ENCODE assay signal across 18 cellular contexts in genomic region chrX:72477787-72478186, GRCh38.
DNase-seq lines count a peak whose midpoint lies in the region; ATAC-seq and TF ChIP-seq lines count a peak whose summit lies in the region.
"Had no signal": no experiment of that assay in that cellular context is flagged by ENCODE, and none has a peak within 500 bp of the region (broad histone marks: within the 10 kb centered on the region; RNA-seq: fewer than 3 reads in every experiment).

No MANE protein-coding gene starts in this region.

- H2AFZ ChIP-seq in hepatocyte = no peak overlapping the region
- H2AFZ ChIP-seq: GM23338, PC-9 had no signal

- DNase-seq in AG10803 (ENCODE audit: low read depth) = peak; percentile 4
- peak; percentile 9 for DNase-seq in NCI-H1048 (lab: John Stamatoyannopoulos, UW)
- DNase-seq in adipocyte (ENCODE audit: low read depth) = peak; percentile 25
- peak; percentile 18 for DNase-seq in hepatocyte (ENCODE audit: low spot score)
- no peak for DNase-seq in NCI-H446 treated with DMSO at 0.1 percent for 48 hours (lab: John Stamatoyannopoulos, UW)
- DNase-seq in activated effector memory CD4-positive, alpha-beta T cell treated with anti-CD3 and anti-CD28 coated beads, Interleukin-2, amount 50 U/mL, for 16 hours = no peak
- no peak for DNase-seq in stimulated activated CD4-positive, alpha-beta T cell treated with anti-CD3 and anti-CD28 coated beads, Interleukin-2, amount 100 ng/mL, for 24 hours
- DNase-seq: CD4-positive, alpha-beta T cell; DMS79 treated with DMSO at 0.1 percent for 48 hours; NCI-H146; NCI-H2081; NCI-H345; NCI-H82; PC-9; T-helper 2 cell had no signal

- no peak overlapping the region for H3K4me2 ChIP-seq in hepatocyte
- H3K4me2 ChIP-seq: GM23338, PC-9 had no signal

- H3K4me3 ChIP-seq in AG10803 (ENCODE audit: low read length) = no peak overlapping the region
- no peak overlapping the region for H3K4me3 ChIP-seq in adipocyte (ENCODE audit: low read length)
- no peak overlapping the region for H3K4me3 ChIP-seq in hepatocyte
- H3K4me3 ChIP-seq: GM23338, K562, PC-9 had no signal

- 60% methylated on average over 4 of the region's 4 CpGs for WGBS in hepatocyte (ENCODE audit: low lambda C conversion rate, missing lambda C conversion rate)

- no peak overlapping the region for H3K27ac ChIP-seq in hepatocyte
- H3K27ac ChIP-seq: PC-9 had no signal

- H3K4me1 ChIP-seq in adipocyte (ENCODE audit: control insufficient read depth, insufficient read depth, low read length) (peaks cover 27% of the 10 kb centered on the region), hepatocyte (ENCODE audit: insufficient read depth) (peaks cover 5% of the 10 kb centered on the region)

- H3K27me3 ChIP-seq in adipocyte (replicated peaks; ENCODE audit: control insufficient read depth, insufficient read depth, low read length) (peaks cover 22% of the 10 kb centered on the region), hepatocyte (no peaks in the 10 kb centered on the region)

- H3K9me2 ChIP-seq in hepatocyte (replicated peaks; ENCODE audit: insufficient read depth) = no peaks in the 10 kb centered on the region

- peak overlapping the region; percentile 16 for H3K9ac ChIP-seq in adipocyte (ENCODE audit: low read length)

- no peaks in the 10 kb centered on the region for H4K20me1 ChIP-seq in hepatocyte (ENCODE audit: insufficient read depth, poor library complexity, severe bottlenecking)

- TF ChIP-seq CTCF in AG10803 (conservative IDR thresholded peaks at IDR 0.05; ENCODE audit: low read length) (no peak), hepatocyte (IDR thresholded peaks at IDR 0.05; ENCODE audit: poor library complexity) (no peak)

- H3K9me3 ChIP-seq in adipocyte (ENCODE audit: control insufficient read depth, low read length) (peaks cover 5% of the 10 kb centered on the region), hepatocyte (ENCODE audit: low read depth) (no peaks in the 10 kb centered on the region)

- H3K36me3 ChIP-seq in adipocyte (ENCODE audit: control insufficient read depth, insufficient read depth, low read length, severe bottlenecking) (peaks cover 7% of the 10 kb centered on the region), hepatocyte (replicated peaks; ENCODE audit: insufficient read depth, low read depth) (no peaks in the 10 kb centered on the region)

- no peak for ATAC-seq in GM19463 (IDR thresholded peaks at IDR 0.05; ENCODE audit: unreplicated experiment)
- ATAC-seq: GM23338, K562 had no signal

- no peaks in the 10 kb centered on the region for H3K79me2 ChIP-seq in hepatocyte

Comparison
In these comparisons a context has a peak if more than half of its experiments do, and no peak if none do; other contexts are left out.
1. DNase-seq: peak in AG10803 (single experiment), NCI-H1048 (single experiment), adipocyte (single experiment) and hepatocyte (single experiment); none in NCI-H446 treated with DMSO at 0.1 percent for 48 hours (single experiment), activated effector memory CD4-positive, alpha-beta T cell treated with anti-CD3 and anti-CD28 coated beads, Interleukin-2, amount 50 U/mL, for 16 hours (single experiment) and stimulated activated CD4-positive, alpha-beta T cell treated with anti-CD3 and anti-CD28 coated beads, Interleukin-2, amount 100 ng/mL, for 24 hours (0 of 2).